1 cellular context compared by ENCODE assay signal in the genomic region with DNA sequence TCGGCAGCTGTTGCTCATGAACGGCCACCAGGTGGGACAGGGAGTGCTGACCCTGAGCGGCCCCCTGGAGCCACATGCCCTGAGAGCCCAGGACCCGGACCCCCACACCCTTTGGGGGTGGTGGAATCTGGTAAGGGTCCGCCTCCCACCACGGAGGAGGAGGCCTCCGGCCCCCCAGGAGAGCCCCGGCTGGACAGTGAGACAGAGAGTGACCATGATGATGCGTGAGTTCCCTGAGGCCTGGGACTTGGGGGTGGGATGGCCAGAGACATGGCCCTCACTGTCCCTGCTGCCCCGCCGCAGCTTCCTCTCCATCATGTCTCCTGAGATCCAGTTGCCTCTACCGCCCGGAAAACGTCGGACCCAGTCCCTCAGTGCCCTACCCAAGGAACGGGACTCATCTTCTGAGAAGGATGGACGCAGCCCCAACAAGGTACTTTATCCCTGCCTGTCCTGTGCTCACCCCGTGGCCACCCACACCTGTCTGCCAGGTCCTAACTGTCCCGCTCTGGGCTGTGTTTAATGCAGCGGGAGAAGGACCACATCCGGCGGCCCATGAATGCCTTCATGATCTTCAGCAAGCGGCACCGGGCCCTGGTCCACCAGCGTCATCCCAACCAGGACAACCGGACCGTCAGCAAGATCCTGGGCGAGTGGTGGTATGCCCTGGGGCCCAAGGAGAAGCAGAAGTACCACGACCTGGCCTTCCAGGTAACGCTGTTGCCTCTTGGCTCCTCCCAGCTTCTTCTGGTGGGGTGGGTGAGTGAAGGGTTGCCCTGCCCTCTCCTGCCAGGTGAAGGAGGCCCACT.
TF ChIP-seq lines count a peak whose summit lies in the region.

No MANE protein-coding gene starts in this region.

TF ChIP-seq in K562, 482 proteins besides CTCF, POLR2A, EP300 and RAD21:
- TF ChIP-seq SMARCE1 (IDR thresholded peaks at IDR 0.05) = no peak
- 0 out of 2 replicates have a peak, but pooled peaks have one; percentile 18 for TF ChIP-seq POLR2G (IDR thresholded peaks at IDR 0.05; ENCODE audit: low read depth, low read length)
- 0 out of 2 replicates have a peak, but pooled peaks have one; percentile 89 for TF ChIP-seq ZNF316 (IDR thresholded peaks at IDR 0.05)
